ENCODE assay signal across 2 cellular contexts in genomic region chr11:2742201-2742600, GRCh38.
TF ChIP-seq lines count a peak whose summit lies in the region.

No MANE protein-coding gene starts in this region.

TF ChIP-seq in IMR-90, 13 proteins besides CTCF, POLR2A, EP300 and RAD21:
- no peak for TF ChIP-seq ELK1 (IDR thresholded peaks at IDR 0.05; ENCODE audit: borderline replicate concordance, low read depth, low read length)
- no peak for TF ChIP-seq CHD1 (IDR thresholded peaks at IDR 0.05; ENCODE audit: low read depth, low read length)
- no peak for TF ChIP-seq FOS (IDR thresholded peaks at IDR 0.05; ENCODE audit: low read depth, low read length)

TF ChIP-seq in K562, 482 proteins besides CTCF, POLR2A, EP300 and RAD21:
- TF ChIP-seq RNF2 (IDR thresholded peaks at IDR 0.05) (no peak), PYGO2 (tag; IDR thresholded peaks at IDR 0.05) (no peak), CBX3 (IDR thresholded peaks at IDR 0.05; ENCODE audit: borderline replicate concordance in 1 of 2, low read length in 2 of 2) (no peak), IRF2 (CRISPR knock-in tag; IDR thresholded peaks at IDR 0.05) (no peak), JUN (IDR thresholded peaks at IDR 0.05; ENCODE audit: borderline replicate concordance, low read depth, low read length) (no peak), JUN (CRISPR knock-in tag; IDR thresholded peaks at IDR 0.05; ENCODE audit: borderline replicate concordance) (no peak)
TF ChIP-seq in K562: peak in this region for 0.
